8 cellular contexts compared by ENCODE assay signal in the genomic region with DNA sequence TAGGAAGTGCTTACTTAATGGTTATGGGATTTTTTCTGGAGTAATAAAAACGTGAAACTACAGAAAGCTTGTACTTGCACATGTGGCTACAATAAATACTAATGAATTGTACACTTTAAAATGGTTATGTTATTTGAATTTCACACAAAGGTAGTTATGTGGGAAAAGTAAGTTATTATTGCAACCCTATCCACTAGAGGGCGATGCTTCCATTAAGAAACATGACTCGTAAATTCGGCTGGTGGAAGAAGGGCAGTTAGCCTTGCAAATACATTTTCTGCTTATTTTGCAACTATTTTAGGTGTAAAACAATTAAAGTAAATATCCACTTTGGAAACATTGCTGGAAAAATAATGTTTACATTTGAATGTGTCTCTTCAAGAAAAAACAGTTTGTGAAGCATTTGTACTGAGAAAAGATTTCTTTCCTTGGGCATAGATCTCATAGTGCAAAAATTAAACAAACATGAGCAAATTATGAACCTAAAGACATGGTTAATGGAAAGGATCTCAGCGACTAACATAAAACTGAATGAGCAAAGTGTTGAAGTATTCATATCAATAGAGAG.
DNase-seq lines count a peak whose midpoint lies in the region; ATAC-seq and TF ChIP-seq lines count a peak whose summit lies in the region.

No MANE protein-coding gene starts in this region.

- H4K20me1 ChIP-seq in hepatocyte (ENCODE audit: insufficient read depth, poor library complexity, severe bottlenecking) = no peaks in the 10 kb centered on the region

- WGBS in hepatocyte (ENCODE audit: low lambda C conversion rate, missing lambda C conversion rate) = 6% methylated on average over 5 of the region's 5 CpGs
- WGBS in stomach, 5 donors = 1 to 4% (median 2%) methylated on average over 5 of the region's 5 CpGs

- no peaks in the 10 kb centered on the region for H3K79me2 ChIP-seq in hepatocyte

- TF ChIP-seq POLR2A in stomach (IDR thresholded peaks at IDR 0.05) = no peak

- ATAC-seq in HG02798 (IDR thresholded peaks at IDR 0.05; ENCODE audit: poor library complexity, unreplicated experiment) (peak; percentile 81), HG02571 (IDR thresholded peaks at IDR 0.05; ENCODE audit: unreplicated experiment) (no peak)

- H2AFZ ChIP-seq in hepatocyte = no peak overlapping the region

- no peak for TF ChIP-seq EP300 in stomach (IDR thresholded peaks at IDR 0.05)

- H3K4me3 ChIP-seq in WERI-Rb-1 (ENCODE audit: low read depth, low read length) (no peak overlapping the region), hepatocyte (no peak overlapping the region), stomach (no peak overlapping the region)

- H3K4me2 ChIP-seq in hepatocyte = peak overlapping the region; percentile 4

- peaks cover 4% of the 10 kb centered on the region for H3K4me1 ChIP-seq in hepatocyte (ENCODE audit: insufficient read depth)
- peaks cover 0 to 6% (median 0%) of the 10 kb centered on the region in 4 donors for H3K4me1 ChIP-seq in stomach

- no peaks in the 10 kb centered on the region for H3K9me3 ChIP-seq in WERI-Rb-1 (ENCODE audit: severe bottlenecking)
- H3K9me3 ChIP-seq in hepatocyte (ENCODE audit: low read depth) = no peaks in the 10 kb centered on the region
- no peaks in the 10 kb centered on the region for H3K9me3 ChIP-seq in stomach

- peak; percentile 45 for TF ChIP-seq CTCF in WERI-Rb-1 (IDR thresholded peaks at IDR 0.05; ENCODE audit: low read depth, low read length)
- TF ChIP-seq CTCF in hepatocyte (IDR thresholded peaks at IDR 0.05; ENCODE audit: poor library complexity) = peak; percentile 82
- peak in 5 of 7 experiments; percentile 18 to 70 (median 56) for TF ChIP-seq CTCF in stomach (IDR thresholded peaks at IDR 0.05)

- H3K36me3 ChIP-seq in WERI-Rb-1 (no peaks in the 10 kb centered on the region), hepatocyte (replicated peaks; ENCODE audit: insufficient read depth, low read depth) (no peaks in the 10 kb centered on the region), stomach (no peaks in the 10 kb centered on the region)

- no peaks in the 10 kb centered on the region for H3K9me2 ChIP-seq in hepatocyte (replicated peaks; ENCODE audit: insufficient read depth)

- H3K27me3 ChIP-seq in WERI-Rb-1 (ENCODE audit: insufficient read depth, low read depth, severe bottlenecking) = no peaks in the 10 kb centered on the region
- H3K27me3 ChIP-seq in hepatocyte = no peaks in the 10 kb centered on the region
- no peaks in the 10 kb centered on the region for H3K27me3 ChIP-seq in stomach

- peak; percentile 7 for DNase-seq in stimulated activated CD4-positive, alpha-beta T cell treated with anti-CD3 and anti-CD28 coated beads, Interleukin-15, amount 100 ng/mL, for 24 hours
- no peak for DNase-seq in stimulated activated CD4-positive, alpha-beta T cell treated with anti-CD3 and anti-CD28 coated beads, Interleukin-4, amount 100 ng/mL, for 24 hours
- peak; percentile 67 for DNase-seq in NCI-H2029 (lab: John Stamatoyannopoulos, UW)
- DNase-seq in WERI-Rb-1 = no peak
- peak; percentile 88 for DNase-seq in hepatocyte (ENCODE audit: low spot score)
- DNase-seq in stomach = no peak

- H3K27ac ChIP-seq in WERI-Rb-1 = no peak overlapping the region
- no peak overlapping the region for H3K27ac ChIP-seq in hepatocyte
- no peak overlapping the region for H3K27ac ChIP-seq in stomach

- intact Hi-C loops in stomach (cut with DNase I; ENCODE audit: low total_unique reads) = loop anchor here (10.0 kb wide), 1 partner anchor 293 kb away; no protein-coding TSS in a partner anchor

Comparison
In these comparisons a context has a peak if more than half of its experiments do, and no peak if none do; other contexts are left out.
1. DNase-seq: peak in stimulated activated CD4-positive, alpha-beta T cell treated with anti-CD3 and anti-CD28 coated beads, Interleukin-15, amount 100 ng/mL, for 24 hours (single experiment), NCI-H2029 (single experiment) and hepatocyte (single experiment); none in stimulated activated CD4-positive, alpha-beta T cell treated with anti-CD3 and anti-CD28 coated beads, Interleukin-4, amount 100 ng/mL, for 24 hours (single experiment), WERI-Rb-1 (single experiment) and stomach (single experiment).
2. Peak in every context shown above with its lines, with median percentiles within 50 percentile points of each other: CTCF ChIP-seq.